14 cellular contexts compared by ENCODE assay signal in the genomic region with DNA sequence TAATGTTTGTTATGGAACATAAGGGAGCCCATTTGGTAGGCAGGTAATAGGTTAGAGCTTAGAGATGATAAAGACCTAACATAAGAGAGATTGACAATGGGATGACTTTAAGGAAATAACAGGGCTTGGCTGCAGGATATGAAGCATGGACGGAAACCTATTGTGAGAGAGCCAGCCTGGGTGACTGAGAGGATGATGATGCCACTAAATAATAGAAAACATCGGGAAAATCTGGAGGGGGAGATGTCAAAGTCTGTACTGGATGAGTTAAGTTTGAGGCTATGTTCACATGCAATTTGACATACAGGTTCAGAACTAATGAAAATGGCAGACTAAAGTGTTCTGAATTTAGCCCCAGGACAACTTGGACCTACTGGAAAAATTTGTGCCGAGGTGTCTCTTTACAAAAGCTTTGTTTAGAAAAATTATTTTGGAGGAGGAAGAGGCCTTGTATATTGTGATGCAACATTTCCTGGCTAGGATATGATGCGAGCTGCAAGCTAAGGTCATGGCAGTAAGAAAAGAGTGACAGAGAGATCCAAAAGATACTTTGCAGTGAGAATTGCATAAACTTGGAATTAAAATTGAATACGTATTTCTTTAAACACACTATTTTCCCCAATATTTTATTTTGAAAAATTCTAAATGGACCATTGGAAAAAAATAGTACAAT.
A peak's percentile ranks its signal among the peaks of the same experiment; 100 is the strongest.
DNase-seq lines count a peak whose midpoint lies in the region; TF ChIP-seq lines count a peak whose summit lies in the region.
"Had no signal": no experiment of that assay in that cellular context is flagged by ENCODE, and none has a peak within 500 bp of the region (broad histone marks: within the 10 kb centered on the region; RNA-seq: fewer than 3 reads in every experiment).

No MANE protein-coding gene starts in this region.

- no peak for DNase-seq in CD14-positive monocyte (ENCODE audit: low spot score)
- peak; percentile 7 for DNase-seq in GM23248
- peak; percentile 36 to 68 for DNase-seq in dermis microvascular lymphatic vessel endothelial cell (ENCODE audit: low read depth in 2 of 2)
- DNase-seq in iris pigment epithelial cell (ENCODE audit: low read depth), result peak; percentile 24
- DNase-seq in MM.1S, result no peak
- DNase-seq in MV-4-11 (lab: John Stamatoyannopoulos, UW), result no peak
- no peak for DNase-seq in activated T-helper 2 cell treated with anti-CD3 and anti-CD28 coated beads, Interferon-gamma antibody, Interleukin-2, Interleukin-4, amounts not matched to agents 10 μg/mL and 5 μg/mL and 100 μg/mL, durations not matched to agents 14 hours and 24 hours and 36 hours (ENCODE audit: low spot score)
- no peak for DNase-seq in LoVo (ENCODE audit: low spot score)
- DNase-seq: ACHN; BE2C; C1 segment of cervical spinal cord; Caco-2; CD4-positive, alpha-beta T cell had no signal

- no peaks in the 10 kb centered on the region for H3K79me2 ChIP-seq in GM23248 (ENCODE audit: insufficient read depth)
- H3K79me2 ChIP-seq in MM.1S (ENCODE audit: low read length), result no peaks in the 10 kb centered on the region

- H3K9me3 ChIP-seq in GM23248 (ENCODE audit: low read depth), result no peaks in the 10 kb centered on the region
- no peaks in the 10 kb centered on the region for H3K9me3 ChIP-seq in MM.1S (replicated peaks; ENCODE audit: insufficient read depth, low read length)
- H3K9me3 ChIP-seq: BE2C, Caco-2, HAP-1 had no signal

- H2AFZ ChIP-seq in GM23248 (no peak overlapping the region), MM.1S (ENCODE audit: low read length) (no peak overlapping the region)

- H3K9ac ChIP-seq in GM23248 (no peak overlapping the region), MM.1S (ENCODE audit: low read length) (no peak overlapping the region)

- no peaks in the 10 kb centered on the region for H3K36me3 Mint-ChIP-seq in CD14-positive monocyte
- no peaks in the 10 kb centered on the region for H3K36me3 Mint-ChIP-seq in activated T-helper 2 cell treated with anti-CD3 and anti-CD28 coated beads, Interferon-gamma antibody, Interleukin-2, Interleukin-4, amounts not matched to agents 10 μg/mL and 5 μg/mL and 100 μg/mL, durations not matched to agents 14 hours and 24 hours and 36 hours (ENCODE audit: low read depth)

- H3K4me2 ChIP-seq in GM23248 (ENCODE audit: unreplicated experiment) (no peak overlapping the region), MM.1S (ENCODE audit: low read depth, low read length) (no peak overlapping the region)

- H3K27me3 ChIP-seq in GM23248 (replicated peaks; ENCODE audit: insufficient read depth), result 0 out of 2 replicates have a peak, but pooled peaks cover 3% of the 10 kb centered on the region
- H3K27me3 ChIP-seq in MM.1S (replicated peaks; ENCODE audit: insufficient read depth, low read length), result no peaks in the 10 kb centered on the region
- H3K27me3 ChIP-seq: BE2C had no signal

- no peak overlapping the region for H3K27ac ChIP-seq in GM23248
- no peak overlapping the region for H3K27ac ChIP-seq in MM.1S (ENCODE audit: low read length)

- H3K4me3 ChIP-seq in GM23248 (no peak overlapping the region), MM.1S (ENCODE audit: low read length) (no peak overlapping the region)
- H3K4me3 ChIP-seq: HAP-1 had no signal

- H4K20me1 ChIP-seq in GM23248 (ENCODE audit: insufficient read depth), result no peaks in the 10 kb centered on the region
- H4K20me1 ChIP-seq in MM.1S (ENCODE audit: insufficient read depth, low read length), result no peaks in the 10 kb centered on the region

- 14 to 19% methylated on average over 5 of the region's 5 CpGs for whole genome bisulfite sequencing in GM23248 (ENCODE audit: low coverage in 1 of 2, low lambda C conversion rate in 2 of 2, missing lambda C conversion rate in 2 of 2), 2 experiments

- H3K4me1 ChIP-seq in GM23248 (ENCODE audit: insufficient read depth) (no peaks in the 10 kb centered on the region), MM.1S (ENCODE audit: low read length) (no peaks in the 10 kb centered on the region)
- H3K4me1 ChIP-seq: BE2C, Caco-2, HAP-1 had no signal

- in situ Hi-C loops in GM23248 (cut with MboI), result loop anchor here (25.0 kb wide), 1 partner anchor 512 kb away; no protein-coding TSS in a partner anchor

- peaks cover 0 to 2% (median 0%) of the 10 kb centered on the region in 7 donors for H3K9me3 Mint-ChIP-seq in CD14-positive monocyte
- H3K9me3 Mint-ChIP-seq in activated T-helper 2 cell treated with anti-CD3 and anti-CD28 coated beads, Interferon-gamma antibody, Interleukin-2, Interleukin-4, amounts not matched to agents 10 μg/mL and 5 μg/mL and 100 μg/mL, durations not matched to agents 14 hours and 24 hours and 36 hours, result no peaks in the 10 kb centered on the region
- H3K9me3 Mint-ChIP-seq: CD4-positive, alpha-beta T cell had no signal

- H3F3A ChIP-seq in GM23248 (ENCODE audit: insufficient read depth) (no peaks in the 10 kb centered on the region), MM.1S (ENCODE audit: insufficient read depth, low read length) (no peaks in the 10 kb centered on the region)

- H3K36me3 ChIP-seq in GM23248 (ENCODE audit: low read depth) (no peaks in the 10 kb centered on the region), MM.1S (replicated peaks; ENCODE audit: insufficient read depth, low read length) (no peaks in the 10 kb centered on the region)
- H3K36me3 ChIP-seq: BE2C, HAP-1 had no signal

- TF ChIP-seq CTCF in CD14-positive monocyte (IDR thresholded peaks at IDR 0.05) (no peak), MM.1S (IDR thresholded peaks at IDR 0.05; ENCODE audit: low read length) (no peak)

- H3K27me3 Mint-ChIP-seq in CD14-positive monocyte (ENCODE audit: low read depth in 3 of 3), result peaks cover 4 to 23% (median 7%) of the 10 kb centered on the region in 3 donors
- peaks cover 30% of the 10 kb centered on the region for H3K27me3 Mint-ChIP-seq in activated T-helper 2 cell treated with anti-CD3 and anti-CD28 coated beads, Interferon-gamma antibody, Interleukin-2, Interleukin-4, amounts not matched to agents 10 μg/mL and 5 μg/mL and 100 μg/mL, durations not matched to agents 14 hours and 24 hours and 36 hours (ENCODE audit: low read depth)
- H3K27me3 Mint-ChIP-seq: CD4-positive, alpha-beta T cell had no signal

- peak overlapping the region; percentile 4 to 49 for H3K4me3 Mint-ChIP-seq in CD14-positive monocyte
- H3K4me3 Mint-ChIP-seq in activated T-helper 2 cell treated with anti-CD3 and anti-CD28 coated beads, Interferon-gamma antibody, Interleukin-2, Interleukin-4, amounts not matched to agents 10 μg/mL and 5 μg/mL and 100 μg/mL, durations not matched to agents 14 hours and 24 hours and 36 hours (ENCODE audit: low read depth), result no peak overlapping the region
- H3K4me3 Mint-ChIP-seq: CD4-positive, alpha-beta T cell had no signal

- intact Hi-C loops in CD14-positive monocyte (cut with micrococcal nuclease), result no loop called here
- intact Hi-C loops in activated T-helper 2 cell treated with anti-CD3 and anti-CD28 coated beads, Interferon-gamma antibody, Interleukin-2, Interleukin-4, amounts not matched to agents 10 μg/mL and 5 μg/mL and 100 μg/mL, durations not matched to agents 14 hours and 24 hours and 36 hours (cut with micrococcal nuclease), result no loop called here

- H3K9me2 ChIP-seq in GM23248 (ENCODE audit: insufficient read depth), result no peaks in the 10 kb centered on the region
- H3K9me2 ChIP-seq in MM.1S (replicated peaks; ENCODE audit: insufficient read depth, low read length), result no peaks in the 10 kb centered on the region

- peak overlapping the region; percentile 2 to 75 (median 65) for H3K27ac Mint-ChIP-seq in CD14-positive monocyte
- no peak overlapping the region for H3K27ac Mint-ChIP-seq in activated T-helper 2 cell treated with anti-CD3 and anti-CD28 coated beads, Interferon-gamma antibody, Interleukin-2, Interleukin-4, amounts not matched to agents 10 μg/mL and 5 μg/mL and 100 μg/mL, durations not matched to agents 14 hours and 24 hours and 36 hours
- H3K27ac Mint-ChIP-seq: CD4-positive, alpha-beta T cell had no signal

- peaks cover 25% of the 10 kb centered on the region for H3K4me1 Mint-ChIP-seq in CD14-positive monocyte
- H3K4me1 Mint-ChIP-seq in activated T-helper 2 cell treated with anti-CD3 and anti-CD28 coated beads, Interferon-gamma antibody, Interleukin-2, Interleukin-4, amounts not matched to agents 10 μg/mL and 5 μg/mL and 100 μg/mL, durations not matched to agents 14 hours and 24 hours and 36 hours (ENCODE audit: low read depth), result peaks cover 7% of the 10 kb centered on the region

Comparison
In these comparisons a context has a peak if more than half of its experiments do, and no peak if none do; other contexts are left out.
1. DNase-seq: peak in GM23248 (single experiment), dermis microvascular lymphatic vessel endothelial cell (2 of 2) and iris pigment epithelial cell (single experiment); none in CD14-positive monocyte (single experiment), MM.1S (single experiment), MV-4-11 (single experiment), activated T-helper 2 cell treated with anti-CD3 and anti-CD28 coated beads, Interferon-gamma antibody, Interleukin-2, Interleukin-4, amounts not matched to agents 10 μg/mL and 5 μg/mL and 100 μg/mL, durations not matched to agents 14 hours and 24 hours and 36 hours (single experiment) and LoVo (single experiment).